ENCODE assay signal across 8 cellular contexts in genomic region chr5:97182571-97183099, GRCh38. TPM values are rescaled to one million over a fixed set of nuclear protein-coding genes. Genes with fewer than 3 reads are reported as not detected.
DNase-seq lines count a peak whose midpoint lies in the region; ATAC-seq and TF ChIP-seq lines count a peak whose summit lies in the region.

No MANE protein-coding gene starts in this region.

- H2AFZ ChIP-seq in Loucy (ENCODE audit: low read length): peak overlapping the region; percentile 87

- peaks cover 24% of the 10 kb centered on the region for H3K4me1 ChIP-seq in CD4-positive, CD25-positive, alpha-beta regulatory T cell (ENCODE audit: control insufficient read depth, insufficient read depth, low read length, poor library complexity, severe bottlenecking)
- peaks cover 4% of the 10 kb centered on the region for H3K4me1 ChIP-seq in Loucy (ENCODE audit: insufficient read depth, low read length, poor library complexity, severe bottlenecking)
- H3K4me1 ChIP-seq in mucosa of stomach (ENCODE audit: control insufficient read depth, insufficient read depth, low read length): peaks cover 8% of the 10 kb centered on the region

- H3F3A ChIP-seq in Loucy (ENCODE audit: low read depth): no peaks in the 10 kb centered on the region

- H3K79me2 ChIP-seq in Loucy (ENCODE audit: insufficient read depth, low read length): peaks cover 27% of the 10 kb centered on the region

- peaks cover 11% of the 10 kb centered on the region for H3K27me3 Mint-ChIP-seq in CD4-positive, CD25-positive, alpha-beta regulatory T cell

- H3K4me3 ChIP-seq in CD4-positive, CD25-positive, alpha-beta regulatory T cell (ENCODE audit: low read depth, low read length): peak overlapping the region; percentile 99
- peak overlapping the region; percentile 93 for H3K4me3 ChIP-seq in Loucy (ENCODE audit: low read length, poor library complexity, severe bottlenecking)
- peak overlapping the region; percentile 90 for H3K4me3 ChIP-seq in choroid plexus epithelial cell (ENCODE audit: low read depth, low read length)
- H3K4me3 ChIP-seq in mucosa of stomach (ENCODE audit: low read length): peak overlapping the region; percentile 71

- peaks cover 7% of the 10 kb centered on the region for H4K20me1 ChIP-seq in Loucy (ENCODE audit: insufficient read depth, low read length, poor library complexity, severe bottlenecking)

- TF ChIP-seq CTCF in Loucy (conservative IDR thresholded peaks at IDR 0.05; ENCODE audit: low read length): no peak
- no peak for TF ChIP-seq CTCF in choroid plexus epithelial cell (conservative IDR thresholded peaks at IDR 0.05; ENCODE audit: low read depth, low read length)

- no peak for ATAC-seq in CD4-positive, CD25-positive, alpha-beta regulatory T cell (ENCODE audit: low read depth in 2 of 2)
- ATAC-seq in GM19463 (IDR thresholded peaks at IDR 0.05; ENCODE audit: unreplicated experiment) (no peak), GM18519 (IDR thresholded peaks at IDR 0.05; ENCODE audit: low FRiP score, unreplicated experiment) (no peak)

- H3K9ac ChIP-seq in Loucy (ENCODE audit: low read depth, low read length, poor library complexity, severe bottlenecking) (peak overlapping the region; percentile 86), mucosa of stomach (ENCODE audit: low read length) (peak overlapping the region; percentile 84)

- peak overlapping the region; percentile 90 for H3K4me2 ChIP-seq in Loucy (ENCODE audit: low read depth, low read length, poor library complexity, severe bottlenecking)

- peaks cover 0 to 2% (median 0%) of the 10 kb centered on the region in 7 donors for H3K9me3 Mint-ChIP-seq in CD4-positive, CD25-positive, alpha-beta regulatory T cell

- peak overlapping the region; percentile 91 to 98 (median 94) for H3K4me3 Mint-ChIP-seq in CD4-positive, CD25-positive, alpha-beta regulatory T cell

- H3K36me3 Mint-ChIP-seq in CD4-positive, CD25-positive, alpha-beta regulatory T cell: peaks cover 20% of the 10 kb centered on the region

- H3K4me1 Mint-ChIP-seq in CD4-positive, CD25-positive, alpha-beta regulatory T cell: peaks cover 16 to 48% (median 33%) of the 10 kb centered on the region in 4 donors

- H3K27me3 ChIP-seq in CD4-positive, CD25-positive, alpha-beta regulatory T cell (ENCODE audit: control insufficient read depth, insufficient read depth, low read length): peaks cover 2% of the 10 kb centered on the region
- no peaks in the 10 kb centered on the region for H3K27me3 ChIP-seq in Loucy (ENCODE audit: insufficient read depth, low read length, poor library complexity, severe bottlenecking)
- no peaks in the 10 kb centered on the region for H3K27me3 ChIP-seq in mucosa of stomach (ENCODE audit: control insufficient read depth, insufficient read depth, low read length)

- no peak for DNase-seq in CD4-positive, CD25-positive, alpha-beta regulatory T cell
- DNase-seq in choroid plexus epithelial cell (ENCODE audit: low read depth) (peak; percentile 32), RPMI8226 (no peak)
- no peak for DNase-seq in activated CD4-positive, alpha-beta T cell treated with anti-CD3 and anti-CD28 coated beads, Interleukin-2, amount 50 U/mL, for 1 hour

- H3K36me3 ChIP-seq in CD4-positive, CD25-positive, alpha-beta regulatory T cell (ENCODE audit: control insufficient read depth, insufficient read depth, low read length): peaks cover 14% of the 10 kb centered on the region
- H3K36me3 ChIP-seq in Loucy (ENCODE audit: insufficient read depth, low read length) (peaks cover 8% of the 10 kb centered on the region; the same call in 1 of the 2 replicates), mucosa of stomach (ENCODE audit: control insufficient read depth, insufficient read depth, low read length) (no peaks in the 10 kb centered on the region)

- H3K27ac ChIP-seq in CD4-positive, CD25-positive, alpha-beta regulatory T cell (ENCODE audit: insufficient read depth, low read length, poor library complexity, severe bottlenecking): peak overlapping the region; percentile 97

- no peaks in the 10 kb centered on the region for H3K9me2 ChIP-seq in Loucy (replicated peaks; ENCODE audit: low read depth, low read length)

- H3K27ac Mint-ChIP-seq in CD4-positive, CD25-positive, alpha-beta regulatory T cell: peak overlapping the region; percentile 99 to 100 (median 100)

- H3K9me3 ChIP-seq in CD4-positive, CD25-positive, alpha-beta regulatory T cell (ENCODE audit: control insufficient read depth in 2 of 2, low read length in 2 of 2): no peaks in the 10 kb centered on the region
- H3K9me3 ChIP-seq in Loucy (ENCODE audit: insufficient read depth, low read depth, low read length) (no peaks in the 10 kb centered on the region), mucosa of stomach (ENCODE audit: control insufficient read depth, low read length) (no peaks in the 10 kb centered on the region)

RNA-seq across cellular contexts. Expression of gene RIOK2, which starts 0.4 kb away (rescaled TPM):
- total RNA-seq in CD4-positive, CD25-positive, alpha-beta regulatory T cell: 22.9 TPM
- polyA plus RNA-seq in CD4-positive, CD25-positive, alpha-beta regulatory T cell: 10 to 100 TPM; 22.9 to 34.3 (median 24.8) TPM

RNA-seq across cellular contexts. Expression of gene LIX1, which starts 40.2 kb away (rescaled TPM):
- total RNA-seq in CD4-positive, CD25-positive, alpha-beta regulatory T cell: not detected
- not detected for polyA plus RNA-seq in CD4-positive, CD25-positive, alpha-beta regulatory T cell
